In genomic region chr16:85002099-85002541, GRCh38 we compare ENCODE assay signal across 1 cellular context.
TF ChIP-seq lines count a peak whose summit lies in the region.

No MANE protein-coding gene starts in this region.

TF ChIP-seq in HepG2, 621 proteins besides CTCF, POLR2A, EP300 and RAD21 (continued from another document and continues in another):
- TF ChIP-seq, protein P1, sequence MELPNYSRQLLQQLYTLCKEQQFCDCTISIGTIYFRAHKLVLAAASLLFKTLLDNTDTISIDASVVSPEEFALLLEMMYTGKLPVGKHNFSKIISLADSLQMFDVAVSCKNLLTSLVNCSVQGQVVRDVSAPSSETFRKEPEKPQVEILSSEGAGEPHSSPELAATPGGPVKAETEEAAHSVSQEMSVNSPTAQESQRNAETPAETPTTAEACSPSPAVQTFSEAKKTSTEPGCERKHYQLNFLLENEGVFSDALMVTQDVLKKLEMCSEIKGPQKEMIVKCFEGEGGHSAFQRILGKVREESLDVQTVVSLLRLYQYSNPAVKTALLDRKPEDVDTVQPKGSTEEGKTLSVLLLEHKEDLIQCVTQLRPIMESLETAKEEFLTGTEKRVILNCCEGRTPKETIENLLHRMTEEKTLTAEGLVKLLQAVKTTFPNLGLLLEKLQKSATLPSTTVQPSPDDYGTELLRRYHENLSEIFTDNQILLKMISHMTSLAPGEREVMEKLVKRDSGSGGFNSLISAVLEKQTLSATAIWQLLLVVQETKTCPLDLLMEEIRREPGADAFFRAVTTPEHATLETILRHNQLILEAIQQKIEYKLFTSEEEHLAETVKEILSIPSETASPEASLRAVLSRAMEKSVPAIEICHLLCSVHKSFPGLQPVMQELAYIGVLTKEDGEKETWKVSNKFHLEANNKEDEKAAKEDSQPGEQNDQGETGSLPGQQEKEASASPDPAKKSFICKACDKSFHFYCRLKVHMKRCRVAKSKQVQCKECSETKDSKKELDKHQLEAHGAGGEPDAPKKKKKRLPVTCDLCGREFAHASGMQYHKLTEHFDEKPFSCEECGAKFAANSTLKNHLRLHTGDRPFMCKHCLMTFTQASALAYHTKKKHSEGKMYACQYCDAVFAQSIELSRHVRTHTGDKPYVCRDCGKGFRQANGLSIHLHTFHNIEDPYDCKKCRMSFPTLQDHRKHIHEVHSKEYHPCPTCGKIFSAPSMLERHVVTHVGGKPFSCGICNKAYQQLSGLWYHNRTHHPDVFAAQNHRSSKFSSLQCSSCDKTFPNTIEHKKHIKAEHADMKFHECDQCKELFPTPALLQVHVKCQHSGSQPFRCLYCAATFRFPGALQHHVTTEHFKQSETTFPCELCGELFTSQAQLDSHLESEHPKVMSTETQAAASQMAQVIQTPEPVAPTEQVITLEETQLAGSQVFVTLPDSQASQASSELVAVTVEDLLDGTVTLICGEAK (IDR thresholded peaks at IDR 0.05) = no peak
- TF ChIP-seq, protein P1 (CRISPR knock-in tag; IDR thresholded peaks at IDR 0.05) = 0 out of 2 replicates have a peak, but pooled peaks have one; percentile 14
- TF ChIP-seq, protein P2, sequence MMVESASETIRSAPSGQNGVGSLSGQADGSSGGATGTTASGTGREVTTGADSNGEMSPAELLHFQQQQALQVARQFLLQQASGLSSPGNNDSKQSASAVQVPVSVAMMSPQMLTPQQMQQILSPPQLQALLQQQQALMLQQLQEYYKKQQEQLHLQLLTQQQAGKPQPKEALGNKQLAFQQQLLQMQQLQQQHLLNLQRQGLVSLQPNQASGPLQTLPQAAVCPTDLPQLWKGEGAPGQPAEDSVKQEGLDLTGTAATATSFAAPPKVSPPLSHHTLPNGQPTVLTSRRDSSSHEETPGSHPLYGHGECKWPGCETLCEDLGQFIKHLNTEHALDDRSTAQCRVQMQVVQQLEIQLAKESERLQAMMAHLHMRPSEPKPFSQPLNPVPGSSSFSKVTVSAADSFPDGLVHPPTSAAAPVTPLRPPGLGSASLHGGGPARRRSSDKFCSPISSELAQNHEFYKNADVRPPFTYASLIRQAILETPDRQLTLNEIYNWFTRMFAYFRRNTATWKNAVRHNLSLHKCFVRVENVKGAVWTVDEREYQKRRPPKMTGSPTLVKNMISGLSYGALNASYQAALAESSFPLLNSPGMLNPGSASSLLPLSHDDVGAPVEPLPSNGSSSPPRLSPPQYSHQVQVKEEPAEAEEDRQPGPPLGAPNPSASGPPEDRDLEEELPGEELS (CRISPR knock-in tag; IDR thresholded peaks at IDR 0.05) = peak; percentile 55; the same call in 1 of the 2 replicates
- TF ChIP-seq ELF3 (CRISPR knock-in tag; IDR thresholded peaks at IDR 0.05) (0 out of 2 replicates have a peak, but pooled peaks have one; percentile 46), ZNF263 (CRISPR knock-in tag; IDR thresholded peaks at IDR 0.05) (peak; percentile 96), POLR2AphosphoS5 (IDR thresholded peaks at IDR 0.05; ENCODE audit: low read depth, low read length) (peak; percentile 43; the same call in 1 of the 2 replicates), ARID5B (CRISPR knock-in tag; IDR thresholded peaks at IDR 0.05) (peak; percentile 15; the same call in 1 of the 2 replicates), ZNF556 (CRISPR knock-in tag; IDR thresholded peaks at IDR 0.05; ENCODE audit: borderline replicate concordance) (0 out of 2 replicates have a peak, but pooled peaks have one; percentile 26), KMT2B (CRISPR knock-in tag; IDR thresholded peaks at IDR 0.05) (0 out of 2 replicates have a peak, but pooled peaks have one; percentile 27), PHF20 (CRISPR knock-in tag; IDR thresholded peaks at IDR 0.05) (no peak), FLYWCH1 (CRISPR knock-in tag; IDR thresholded peaks at IDR 0.05) (no peak), ZNF644 (CRISPR knock-in tag; IDR thresholded peaks at IDR 0.05; ENCODE audit: low read depth) (0 out of 2 replicates have a peak, but pooled peaks have one; percentile 35), GATAD2A (CRISPR knock-in tag; IDR thresholded peaks at IDR 0.05) (peak; percentile 56; the same call in 1 of the 2 replicates), FOSL1 (CRISPR knock-in tag; IDR thresholded peaks at IDR 0.05; ENCODE audit: borderline replicate concordance) (no peak), ZNF343 (CRISPR knock-in tag; IDR thresholded peaks at IDR 0.05) (no peak), PAXIP1 (CRISPR knock-in tag; conservative IDR thresholded peaks at IDR 0.05) (peak; percentile 48; the same call in 1 of the 2 replicates), TEF (CRISPR knock-in tag; IDR thresholded peaks at IDR 0.05) (no peak), CBX5 (CRISPR knock-in tag; IDR thresholded peaks at IDR 0.05; ENCODE audit: borderline replicate concordance) (peak; percentile 64; the same call in 1 of the 2 replicates), NFRKB (IDR thresholded peaks at IDR 0.05) (no peak), RXRA (CRISPR knock-in tag; IDR thresholded peaks at IDR 0.05) (no peak; the same call in none of the 2 replicates), YY1 (IDR thresholded peaks at IDR 0.05; ENCODE audit: insufficient read depth, insufficient replicate concordance, low read depth, low read length) (peak; percentile 66), GRHL1 (CRISPR knock-in tag; conservative IDR thresholded peaks at IDR 0.05) (no peak), MLX (CRISPR knock-in tag; IDR thresholded peaks at IDR 0.05) (0 out of 2 replicates have a peak, but pooled peaks have one; percentile 67), FOXJ3 (CRISPR knock-in tag; IDR thresholded peaks at IDR 0.05; ENCODE audit: borderline replicate concordance) (no peak), SALL1 (CRISPR knock-in tag; IDR thresholded peaks at IDR 0.05) (peak; percentile 46), NR2C2 (CRISPR knock-in tag; IDR thresholded peaks at IDR 0.05; ENCODE audit: borderline replicate concordance) (0 out of 2 replicates have a peak, but pooled peaks have one; percentile 20), HCFC1 (IDR thresholded peaks at IDR 0.05; ENCODE audit: low read depth, low read length) (no peak), GFI1 (CRISPR knock-in tag; IDR thresholded peaks at IDR 0.05; ENCODE audit: borderline replicate concordance) (no peak)
- TF ChIP-seq, protein P3, sequence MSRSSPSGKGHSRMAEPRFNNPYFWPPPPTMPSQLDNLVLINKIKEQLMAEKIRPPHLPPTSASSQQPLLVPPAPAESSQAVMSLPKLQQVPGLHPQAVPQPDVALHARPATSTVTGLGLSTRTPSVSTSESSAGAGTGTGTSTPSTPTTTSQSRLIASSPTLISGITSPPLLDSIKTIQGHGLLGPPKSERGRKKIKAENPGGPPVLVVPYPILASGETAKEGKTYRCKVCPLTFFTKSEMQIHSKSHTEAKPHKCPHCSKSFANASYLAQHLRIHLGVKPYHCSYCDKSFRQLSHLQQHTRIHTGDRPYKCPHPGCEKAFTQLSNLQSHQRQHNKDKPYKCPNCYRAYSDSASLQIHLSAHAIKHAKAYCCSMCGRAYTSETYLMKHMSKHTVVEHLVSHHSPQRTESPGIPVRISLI (CRISPR knock-in tag; IDR thresholded peaks at IDR 0.05; ENCODE audit: borderline replicate concordance) = peak; percentile 33; the same call in 1 of the 2 replicates
- TF ChIP-seq, protein P4, sequence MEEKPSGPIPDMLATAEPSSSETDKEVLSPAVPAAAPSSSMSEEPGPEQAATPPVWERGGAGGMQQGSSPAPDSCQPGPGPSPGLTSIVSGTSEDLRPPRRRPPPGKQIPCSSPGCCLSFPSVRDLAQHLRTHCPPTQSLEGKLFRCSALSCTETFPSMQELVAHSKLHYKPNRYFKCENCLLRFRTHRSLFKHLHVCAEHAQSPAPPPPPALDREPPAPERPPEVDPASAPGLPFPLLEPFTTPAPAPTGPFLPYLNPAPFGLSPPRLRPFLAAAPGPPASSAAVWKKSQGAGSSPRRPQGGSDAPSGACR (CRISPR knock-in tag; IDR thresholded peaks at IDR 0.05) = 0 out of 2 replicates have a peak, but pooled peaks have one; percentile 32
